Comparison of ENCODE assay signal across 13 cellular contexts in the genomic region with DNA sequence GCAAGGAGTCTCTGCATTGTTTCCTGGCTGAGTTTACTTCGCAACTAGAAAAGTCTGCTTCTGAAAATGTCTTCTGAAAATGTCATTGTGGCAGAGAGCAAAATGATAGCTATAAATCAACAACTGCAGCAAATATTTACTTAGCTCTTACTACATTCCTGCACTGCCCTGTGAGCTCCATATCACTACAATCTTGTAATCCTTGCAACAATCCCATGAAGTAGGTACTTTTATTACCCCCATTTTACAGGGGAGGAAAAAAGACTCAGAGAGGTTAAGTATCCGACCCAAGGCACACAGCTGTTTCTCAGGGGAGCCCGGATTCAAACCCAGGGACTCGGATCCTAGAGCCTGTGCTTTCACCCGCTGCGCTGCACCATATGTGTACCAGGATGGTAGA. TPM values are rescaled to one million over a fixed set of nuclear protein-coding genes. Genes with fewer than 3 reads are reported as not detected.
DNase-seq lines count a peak whose midpoint lies in the region; ATAC-seq and TF ChIP-seq lines count a peak whose summit lies in the region.
"Had no signal": no experiment of that assay in that cellular context is flagged by ENCODE, and none has a peak within 500 bp of the region (broad histone marks: within the 10 kb centered on the region; RNA-seq: fewer than 3 reads in every experiment).

No MANE protein-coding gene starts in this region.

- ATAC-seq in GM18519 (IDR thresholded peaks at IDR 0.05; ENCODE audit: low FRiP score, unreplicated experiment), result no peak

- H3K4me1 Mint-ChIP-seq in CD14-positive monocyte, result peaks cover 64% of the 10 kb centered on the region
- peaks cover 31 to 41% (median 34%) of the 10 kb centered on the region in 3 donors for H3K4me1 Mint-ChIP-seq in IgD-negative memory B cell
- H3K4me1 Mint-ChIP-seq in endothelial cell (ENCODE audit: unreplicated experiment), result peaks cover 62% of the 10 kb centered on the region
- H3K4me1 Mint-ChIP-seq in nephron, result peaks cover 59% of the 10 kb centered on the region

- H3K27me3 Mint-ChIP-seq in CD14-positive monocyte (ENCODE audit: low read depth in 3 of 3) (no peaks in the 10 kb centered on the region), IgD-negative memory B cell (peaks cover 1% of the 10 kb centered on the region), endothelial cell (ENCODE audit: unreplicated experiment) (peaks cover 10% of the 10 kb centered on the region), nephron (ENCODE audit: low read depth) (peaks cover 4% of the 10 kb centered on the region)
- H3K27me3 Mint-ChIP-seq: activated naive CD4-positive, alpha-beta T cell treated with anti-CD3 and anti-CD28 coated beads, Interleukin-2, amount 10 ng/mL, durations not matched to agents 7 days and 5 days; central memory CD8-positive, alpha-beta T cell had no signal

- H3K4me3 Mint-ChIP-seq in CD14-positive monocyte (no peak overlapping the region), IgD-negative memory B cell (peak overlapping the region in 2 of 4 donors; percentile 83 to 86), endothelial cell (ENCODE audit: unreplicated experiment) (no peak overlapping the region), nephron (no peak overlapping the region)
- H3K4me3 Mint-ChIP-seq: activated naive CD4-positive, alpha-beta T cell treated with anti-CD3 and anti-CD28 coated beads, Interleukin-2, amount 10 ng/mL, durations not matched to agents 7 days and 5 days; central memory CD8-positive, alpha-beta T cell had no signal

- H3K27ac Mint-ChIP-seq in CD14-positive monocyte (peak overlapping the region; percentile 74 to 96 (median 92)), IgD-negative memory B cell (peak overlapping the region in 2 of 3 donors; percentile 10 to 88), endothelial cell (ENCODE audit: unreplicated experiment) (peak overlapping the region; percentile 55), nephron (peak overlapping the region in 2 of 3 experiments; percentile 3 to 30)
- H3K27ac Mint-ChIP-seq: activated naive CD4-positive, alpha-beta T cell treated with anti-CD3 and anti-CD28 coated beads, Interleukin-2, amount 10 ng/mL, durations not matched to agents 7 days and 5 days had no signal

- DNase-seq in CD14-positive monocyte (ENCODE audit: low spot score) (no peak), endothelial cell (ENCODE audit: low spot score) (no peak), NCI-H187 (lab: John Stamatoyannopoulos, UW) (no peak), kidney tubule cell (ENCODE audit: low spot score) (no peak), hippocampal formation (lab: John Stamatoyannopoulos, UW) (no peak)
- DNase-seq: activated naive CD4-positive, alpha-beta T cell treated with anti-CD3 and anti-CD28 coated beads, Interleukin-2, amount 10 ng/mL, durations not matched to agents 7 days and 5 days; EL; stimulated activated CD4-positive, alpha-beta T cell treated with anti-CD3 and anti-CD28 coated beads, Interleukin-2, amount 100 ng/mL, for 48 hours; T1000 had no signal

- intact Hi-C loops in CD14-positive monocyte (cut with micrococcal nuclease), result loop anchor here (2.0 to 10.0 kb wide), 2 partner anchors 13 to 1993 kb away; partner anchors contain the start of gene EIF2AK4 (in 1 of the 2)

- no peak for TF ChIP-seq CTCF in CD14-positive monocyte (IDR thresholded peaks at IDR 0.05)
- no peak for TF ChIP-seq CTCF in endothelial cell (IDR thresholded peaks at IDR 0.05; ENCODE audit: unreplicated experiment)
- TF ChIP-seq CTCF in nephron (IDR thresholded peaks at IDR 0.05; ENCODE audit: unreplicated experiment in 3 of 3), result no peak

- H3K9me3 Mint-ChIP-seq in CD14-positive monocyte, result no peaks in the 10 kb centered on the region
- H3K9me3 Mint-ChIP-seq in IgD-negative memory B cell, result no peaks in the 10 kb centered on the region
- no peaks in the 10 kb centered on the region for H3K9me3 Mint-ChIP-seq in endothelial cell (ENCODE audit: unreplicated experiment)
- H3K9me3 Mint-ChIP-seq in nephron, result no peaks in the 10 kb centered on the region
- H3K9me3 Mint-ChIP-seq: activated naive CD4-positive, alpha-beta T cell treated with anti-CD3 and anti-CD28 coated beads, Interleukin-2, amount 10 ng/mL, durations not matched to agents 7 days and 5 days; central memory CD8-positive, alpha-beta T cell had no signal

- H3K36me3 Mint-ChIP-seq in CD14-positive monocyte, result peaks cover 43 to 46% of the 10 kb centered on the region in 2 donors
- H3K36me3 Mint-ChIP-seq in IgD-negative memory B cell, result no peaks in the 10 kb centered on the region
- peaks cover 40% of the 10 kb centered on the region for H3K36me3 Mint-ChIP-seq in endothelial cell (ENCODE audit: low read depth, unreplicated experiment)
- H3K36me3 Mint-ChIP-seq in nephron (ENCODE audit: low read depth), result no peaks in the 10 kb centered on the region

RNA-seq across cellular contexts. Expression of gene SPTBN5, which starts 34.2 kb away (rescaled TPM):
- polyA plus RNA-seq in CD14-positive monocyte, result not detected
- not detected for polyA plus RNA-seq in IgD-negative memory B cell
- total RNA-seq in endothelial cell (ENCODE audit: unreplicated experiment), result 9.4 TPM

RNA-seq across cellular contexts. Expression of gene EHD4, which starts 44.3 kb away (rescaled TPM):
- polyA plus RNA-seq in CD14-positive monocyte (10 to 100 TPM; 14.2 to 16.0 TPM), IgD-negative memory B cell (3.8 TPM)
- total RNA-seq in endothelial cell (ENCODE audit: unreplicated experiment), result 64.9 TPM

Comparison
In these comparisons a context has a peak if more than half of its experiments do, and no peak if none do; other contexts are left out.
1. H3K27ac Mint-ChIP-seq: peak in every context shown above with its lines; median percentile 92 in CD14-positive monocyte; 55 in endothelial cell; 49 in IgD-negative memory B cell; 16 in nephron.